In the genomic region with DNA sequence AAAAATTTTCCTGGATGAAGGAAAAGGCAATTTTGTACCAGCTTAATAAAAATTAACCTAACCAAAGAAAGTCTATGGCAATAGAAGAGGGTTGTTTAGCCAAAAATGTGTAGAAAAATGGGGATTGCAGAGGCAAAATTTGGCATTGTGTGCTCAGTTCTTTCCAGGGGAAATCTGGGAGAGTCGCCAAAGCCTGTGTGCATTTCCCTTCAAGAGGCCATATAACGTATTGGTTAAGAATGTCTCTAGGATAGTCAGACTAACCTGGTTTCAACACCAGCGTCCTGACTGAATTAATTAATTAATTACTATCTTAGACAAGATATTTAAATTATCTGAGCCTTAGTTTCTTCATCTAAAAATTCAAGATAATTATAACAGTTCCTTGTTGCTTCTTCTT, we compare ENCODE assay signal across 19 cellular contexts. TPM values are rescaled to one million over a fixed set of nuclear protein-coding genes. Genes with fewer than 3 reads are reported as not detected.
"Had no signal": no experiment of that assay in that cellular context is flagged by ENCODE, and none has a peak within 500 bp of the region (broad histone marks: within the 10 kb centered on the region; RNA-seq: fewer than 3 reads in every experiment).

No MANE protein-coding gene starts in this region.

- H3K4me3 Mint-ChIP-seq: activated B cell treated with CpG ODN at 0.5 μM for 24 hours; activated CD8-positive, alpha-beta T cell treated with anti-CD3 and anti-CD28 coated beads for 36 hours; activated naive CD8-positive, alpha-beta T cell; brain; effector memory CD8-positive, alpha-beta T cell; memory B cell; naive thymus-derived CD4-positive, alpha-beta T cell; T-helper 2 cell treated with Interferon-gamma antibody and Interleukin-4, amounts not matched to agents 5 μg/mL and 100 μg/mL, for 36 hours had no signal

- H3K4me1 Mint-ChIP-seq: activated B cell treated with CpG ODN at 0.5 μM for 24 hours, brain, memory B cell had no signal

- DNase-seq: activated B cell treated with CpG ODN at 0.5 μM for 24 hours; activated CD4-positive, alpha-beta T cell treated with anti-CD3 and anti-CD28 coated beads for 48 hours; activated CD8-positive, alpha-beta T cell treated with anti-CD3 and anti-CD28 coated beads for 36 hours; activated gamma-delta T cell; activated T-cell treated with anti-CD3 and anti-CD28 coated beads, Interleukin-2, amount 50 U/mL, for 48 hours; amniotic stem cell; cerebellar nuclear complex; dermis blood vessel endothelial cell; effector memory CD8-positive, alpha-beta T cell; left ventricle myocardium superior; mucosa of descending colon; naive thymus-derived CD4-positive, alpha-beta T cell; pancreas; stimulated activated CD4-positive, alpha-beta T cell treated with anti-CD3 and anti-CD28 coated beads, Interleukin-1b, Interleukin-23, amount 100 ng/mL, for 48 hours had no signal

- ATAC-seq: activated CD8-positive, alpha-beta T cell treated with anti-CD3 and anti-CD28 coated beads for 36 hours; effector memory CD8-positive, alpha-beta T cell; left ventricle myocardium superior; mucosa of descending colon; naive thymus-derived CD4-positive, alpha-beta T cell; pancreas had no signal

- H3K9me3 Mint-ChIP-seq: activated B cell treated with CpG ODN at 0.5 μM for 24 hours; activated CD8-positive, alpha-beta T cell treated with anti-CD3 and anti-CD28 coated beads for 36 hours; effector memory CD8-positive, alpha-beta T cell; memory B cell; T-helper 2 cell treated with Interferon-gamma antibody and Interleukin-4, amounts not matched to agents 5 μg/mL and 100 μg/mL, for 36 hours had no signal

- H3K27me3 Mint-ChIP-seq: brain had no signal

- H3K27ac Mint-ChIP-seq: activated B cell treated with CpG ODN at 0.5 μM for 24 hours; activated CD8-positive, alpha-beta T cell treated with anti-CD3 and anti-CD28 coated beads for 36 hours; activated naive CD8-positive, alpha-beta T cell; brain; effector memory CD8-positive, alpha-beta T cell; memory B cell; naive thymus-derived CD4-positive, alpha-beta T cell; T-helper 2 cell treated with Interferon-gamma antibody and Interleukin-4, amounts not matched to agents 5 μg/mL and 100 μg/mL, for 36 hours had no signal

- H3K36me3 Mint-ChIP-seq: activated naive CD8-positive, alpha-beta T cell; memory B cell; naive thymus-derived CD4-positive, alpha-beta T cell had no signal

RNA-seq across cellular contexts. Expression of a gene that starts 44.8 kb away (rescaled TPM):
- total RNA-seq: dermis blood vessel endothelial cell, fibroblast of villous mesenchyme had no signal
